Comparison of ENCODE assay signal across 20 cellular contexts in the genomic region with DNA sequence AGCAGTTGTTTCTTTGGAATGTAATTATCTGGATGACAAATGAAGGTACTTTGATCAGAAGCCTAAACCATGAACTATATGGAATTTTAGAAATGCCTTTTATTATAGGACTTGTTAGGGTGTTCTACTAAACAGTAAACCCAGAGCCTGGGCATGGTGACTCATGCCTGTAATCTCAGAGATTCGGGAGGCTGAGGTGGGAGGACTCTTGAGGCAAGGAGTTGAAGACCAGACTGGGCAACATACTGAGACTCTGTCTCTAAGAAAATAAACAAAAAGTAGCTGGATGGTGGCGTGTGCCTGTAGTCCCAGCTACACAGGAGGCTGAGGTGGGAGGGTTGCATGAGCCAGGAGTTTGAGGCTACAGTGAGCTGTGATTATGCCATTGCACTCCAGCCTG. TPM values are rescaled to one million over a fixed set of nuclear protein-coding genes. Genes with fewer than 3 reads are reported as not detected.
DNase-seq lines count a peak whose midpoint lies in the region; ATAC-seq and TF ChIP-seq lines count a peak whose summit lies in the region.
"Had no signal": no experiment of that assay in that cellular context is flagged by ENCODE, and none has a peak within 500 bp of the region (broad histone marks: within the 10 kb centered on the region; RNA-seq: fewer than 3 reads in every experiment).

No MANE protein-coding gene starts in this region.

- ATAC-seq in naive thymus-derived CD8-positive, alpha-beta T cell = no peak
- no peak for ATAC-seq in activated CD8-positive, alpha-beta memory T cell treated with anti-CD3 and anti-CD28 coated beads, Interleukin-2, amount 10 ng/mL, durations not matched to agents 7 days and 5 days
- no peak for ATAC-seq in HG03175 (IDR thresholded peaks at IDR 0.05; ENCODE audit: unreplicated experiment)

- peaks cover 5% of the 10 kb centered on the region for H3K36me3 Mint-ChIP-seq in HFFc6 (ENCODE audit: low read depth)
- H3K36me3 Mint-ChIP-seq in naive thymus-derived CD8-positive, alpha-beta T cell = peaks cover 0 to 3% (median 0%) of the 10 kb centered on the region in 3 donors
- no peaks in the 10 kb centered on the region for H3K36me3 Mint-ChIP-seq in activated CD8-positive, alpha-beta memory T cell treated with anti-CD3 and anti-CD28 coated beads, Interleukin-2, amount 10 ng/mL, durations not matched to agents 7 days and 5 days
- H3K36me3 Mint-ChIP-seq: brain had no signal

- H4K20me1 ChIP-seq in fibroblast of lung (ENCODE audit: control insufficient read depth, extremely low read depth, insufficient read depth, low read length) (no peaks in the 10 kb centered on the region), smooth muscle cell (ENCODE audit: low read depth) (peaks cover 95% of the 10 kb centered on the region)

- H3K4me3 ChIP-seq in SJSA1 (no peak overlapping the region), fibroblast of lung (replicated peaks in 1 of 4; ENCODE audit: control extremely low read depth in 1 of 4, insufficient read depth in 1 of 4, low read depth in 3 of 4, low read length in 4 of 4) (no peak overlapping the region), smooth muscle cell (no peak overlapping the region)
- H3K4me3 ChIP-seq: upper lobe of left lung had no signal

- H3K27me3 Mint-ChIP-seq in HFFc6 (ENCODE audit: insufficient read depth) = no peaks in the 10 kb centered on the region; the same call in 1 of the 2 replicates
- H3K27me3 Mint-ChIP-seq in naive thymus-derived CD8-positive, alpha-beta T cell = no peaks in the 10 kb centered on the region
- H3K27me3 Mint-ChIP-seq in activated CD8-positive, alpha-beta memory T cell treated with anti-CD3 and anti-CD28 coated beads, Interleukin-2, amount 10 ng/mL, durations not matched to agents 7 days and 5 days = no peaks in the 10 kb centered on the region
- H3K27me3 Mint-ChIP-seq: brain had no signal

- H3K27ac ChIP-seq in SJSA1 (no peak overlapping the region), fibroblast of lung (ENCODE audit: insufficient read depth, low read length) (no peak overlapping the region), smooth muscle cell (ENCODE audit: low read depth) (peak overlapping the region; percentile 28)
- H3K27ac ChIP-seq: upper lobe of left lung had no signal

- no peak overlapping the region for H3K4me2 ChIP-seq in fibroblast of lung (ENCODE audit: extremely low read depth, insufficient read depth, low read length)
- H3K4me2 ChIP-seq in smooth muscle cell = no peak overlapping the region

- peaks cover 16% of the 10 kb centered on the region for H3F3A ChIP-seq in smooth muscle cell (ENCODE audit: low read depth)

- H3K9ac ChIP-seq in fibroblast of lung (ENCODE audit: insufficient read depth, low read length) = no peak overlapping the region
- H3K9ac ChIP-seq in smooth muscle cell (ENCODE audit: low read depth) = no peak overlapping the region

- H3K4me1 ChIP-seq in SJSA1 (replicated peaks) = peaks cover 15% of the 10 kb centered on the region; the same call in 1 of the 2 replicates
- H3K4me1 ChIP-seq in fibroblast of lung (ENCODE audit: control insufficient read depth, extremely low read depth, insufficient read depth, low read length) = peaks cover 12% of the 10 kb centered on the region
- H3K4me1 ChIP-seq in smooth muscle cell (ENCODE audit: low read depth) = peaks cover 44% of the 10 kb centered on the region

- H3K9me3 ChIP-seq in SJSA1 (replicated peaks) (no peaks in the 10 kb centered on the region), fibroblast of lung (ENCODE audit: control insufficient read depth, insufficient read depth, low read depth, low read length) (no peaks in the 10 kb centered on the region), smooth muscle cell (replicated peaks; ENCODE audit: low read depth) (no peaks in the 10 kb centered on the region)
- H3K9me3 ChIP-seq: upper lobe of left lung had no signal

- peak; percentile 16 for DNase-seq in HFFc6
- DNase-seq in SJSA1 (ENCODE audit: low read depth in 1 of 2, low spot score in 2 of 2) = peak; percentile 11 to 48
- peak; percentile 26 to 77 for DNase-seq in fibroblast of lung (ENCODE audit: low read depth in 2 of 2)
- DNase-seq in smooth muscle cell (lab: John Stamatoyannopoulos, UW; ENCODE audit: unreplicated experiment) = no peak
- DNase-seq in naive thymus-derived CD8-positive, alpha-beta T cell = no peak
- no peak for DNase-seq in activated CD8-positive, alpha-beta memory T cell treated with anti-CD3 and anti-CD28 coated beads, Interleukin-2, amount 10 ng/mL, durations not matched to agents 7 days and 5 days
- DNase-seq in Kasumi-1 (lab: John Stamatoyannopoulos, UW) = no peak
- DNase-seq: activated CD4-positive, alpha-beta T cell treated with anti-CD3 and anti-CD28 coated beads for 48 hours; activated CD8-positive, alpha-beta memory T cell treated with anti-CD3 and anti-CD28 coated beads, Interleukin-2, amount 50 U/mL, for 48 hours; activated naive CD4-positive, alpha-beta T cell treated with Interleukin-2 at 50 U/mL for 16 hours; C1 segment of cervical spinal cord; H7; head of caudate nucleus; mesendoderm; NCI-H2029; retina; stimulated activated naive CD4-positive, alpha-beta T cell treated with Interleukin-2 at 50 U/mL for 16 hours; upper lobe of left lung had no signal

- peaks cover 5% of the 10 kb centered on the region for H3K36me3 ChIP-seq in SJSA1
- H3K36me3 ChIP-seq in fibroblast of lung (ENCODE audit: control insufficient read depth, insufficient read depth, low read length) = no peaks in the 10 kb centered on the region
- no peaks in the 10 kb centered on the region for H3K36me3 ChIP-seq in smooth muscle cell (ENCODE audit: low read depth)
- H3K36me3 ChIP-seq: upper lobe of left lung had no signal

- POLR2A ChIA-PET in naive thymus-derived CD8-positive, alpha-beta T cell (lab: Charles Lee) = no interaction called here

- H3K4me1 Mint-ChIP-seq in HFFc6 (ENCODE audit: low read depth) = peaks cover 76% of the 10 kb centered on the region
- peaks cover 19 to 54% (median 26%) of the 10 kb centered on the region in 4 donors for H3K4me1 Mint-ChIP-seq in naive thymus-derived CD8-positive, alpha-beta T cell
- H3K4me1 Mint-ChIP-seq in activated CD8-positive, alpha-beta memory T cell treated with anti-CD3 and anti-CD28 coated beads, Interleukin-2, amount 10 ng/mL, durations not matched to agents 7 days and 5 days = peaks cover 10% of the 10 kb centered on the region

- H3K79me2 ChIP-seq in fibroblast of lung (ENCODE audit: control insufficient read depth, insufficient read depth, low read length) = peaks cover 29% of the 10 kb centered on the region
- H3K79me2 ChIP-seq in smooth muscle cell (ENCODE audit: low read depth) = peaks cover 77% of the 10 kb centered on the region

- CTCF ChIA-PET in activated CD8-positive, alpha-beta memory T cell treated with anti-CD3 and anti-CD28 coated beads, Interleukin-2, amount 10 ng/mL, durations not matched to agents 7 days and 5 days (lab: Charles Lee) = interaction anchor here (0.6 to 1.9 kb wide), 2 partner anchors 11 to 21 kb away, joined by 4 to 10 read pairs; no protein-coding TSS in a partner anchor

- peak overlapping the region; percentile 46 for H3K4me3 Mint-ChIP-seq in HFFc6
- no peak overlapping the region for H3K4me3 Mint-ChIP-seq in naive thymus-derived CD8-positive, alpha-beta T cell
- no peak overlapping the region for H3K4me3 Mint-ChIP-seq in activated CD8-positive, alpha-beta memory T cell treated with anti-CD3 and anti-CD28 coated beads, Interleukin-2, amount 10 ng/mL, durations not matched to agents 7 days and 5 days

- H3K27ac Mint-ChIP-seq in HFFc6 = peak overlapping the region; percentile 76
- peak overlapping the region in 1 of 10 donors; percentile 79 for H3K27ac Mint-ChIP-seq in naive thymus-derived CD8-positive, alpha-beta T cell
- no peak overlapping the region for H3K27ac Mint-ChIP-seq in activated CD8-positive, alpha-beta memory T cell treated with anti-CD3 and anti-CD28 coated beads, Interleukin-2, amount 10 ng/mL, durations not matched to agents 7 days and 5 days

- H3K27me3 ChIP-seq in SJSA1 (replicated peaks) = no peaks in the 10 kb centered on the region
- no peaks in the 10 kb centered on the region for H3K27me3 ChIP-seq in fibroblast of lung (ENCODE audit: control insufficient read depth, insufficient read depth, low read length)
- H3K27me3 ChIP-seq in smooth muscle cell (ENCODE audit: low read depth) = no peaks in the 10 kb centered on the region
- H3K27me3 ChIP-seq: upper lobe of left lung had no signal

- TF ChIP-seq CTCF in HFFc6 (IDR thresholded peaks at IDR 0.05) (no peak), fibroblast of lung (conservative IDR thresholded peaks at IDR 0.05 in 1 of 2, IDR thresholded peaks at IDR 0.05 in 1 of 2; ENCODE audit: low read depth in 1 of 2, low read length in 2 of 2) (no peak), smooth muscle cell (IDR thresholded peaks at IDR 0.05; ENCODE audit: borderline replicate concordance, insufficient read depth, poor library complexity, severe bottlenecking) (no peak)

- peaks cover 4% of the 10 kb centered on the region; the same call in 1 of the 2 replicates for H3K9me3 Mint-ChIP-seq in HFFc6
- H3K9me3 Mint-ChIP-seq in naive thymus-derived CD8-positive, alpha-beta T cell = no peaks in the 10 kb centered on the region
- no peaks in the 10 kb centered on the region for H3K9me3 Mint-ChIP-seq in activated CD8-positive, alpha-beta memory T cell treated with anti-CD3 and anti-CD28 coated beads, Interleukin-2, amount 10 ng/mL, durations not matched to agents 7 days and 5 days (ENCODE audit: low read depth)
- H3K9me3 Mint-ChIP-seq: brain had no signal

- H2AFZ ChIP-seq in fibroblast of lung (ENCODE audit: low read length) (no peak overlapping the region), smooth muscle cell (ENCODE audit: low read depth) (no peak overlapping the region)

- WGBS in smooth muscle cell (ENCODE audit: low lambda C conversion rate) = 21% methylated on average over 2 of the region's 2 CpGs

RNA-seq across cellular contexts. Expression of a gene that starts 23.9 kb away (rescaled TPM):
- total RNA-seq in HFFc6 (2021; fragmentation: NEBNext Ultra II Directional; extraction: Animal tissue kit (Norgen Biotek cat#: 25700)) = 10 to 100 TPM; 41.9 to 52.7 (median 45.9) TPM
- 20.4 and 35.0 TPM in 2 replicates for total RNA-seq in SJSA1 (2014; rRNA removed; shearing (Covaris generic))
- total RNA-seq in fibroblast of lung (17.7 and 32.0 TPM in 2 replicates), smooth muscle cell (26.4 and 29.2 TPM in 2 replicates)
- polyA plus RNA-seq in fibroblast of lung (24.9 and 25.6 TPM in 2 replicates), smooth muscle cell (4.6 and 7.0 TPM in 2 replicates)
- 18.1 and 18.2 TPM in 2 replicates for polyA plus RNA-seq in fibroblast of lung (2012)
- 3.9 and 14.4 TPM in 2 replicates for polyA minus RNA-seq in fibroblast of lung (ENCODE audit: low replicate concordance)
- 10 to 100 TPM; 20.9 to 21.2 TPM for total RNA-seq in naive thymus-derived CD8-positive, alpha-beta T cell
- 1 to 10 TPM; 2.4 to 3.0 (median 2.9) TPM for polyA plus RNA-seq in naive thymus-derived CD8-positive, alpha-beta T cell
- 1 to 10 TPM; 4.9 to 5.5 TPM for total RNA-seq in activated CD8-positive, alpha-beta memory T cell treated with anti-CD3 and anti-CD28 coated beads, Interleukin-2, amount 10 ng/mL, durations not matched to agents 7 days and 5 days

Comparison
In these comparisons a context has a peak if more than half of its experiments do, and no peak if none do; other contexts are left out.
1. DNase-seq: peak in HFFc6 (single experiment), SJSA1 (2 of 2) and fibroblast of lung (2 of 2); none in smooth muscle cell (single experiment), naive thymus-derived CD8-positive, alpha-beta T cell (0 of 10), activated CD8-positive, alpha-beta memory T cell treated with anti-CD3 and anti-CD28 coated beads, Interleukin-2, amount 10 ng/mL, durations not matched to agents 7 days and 5 days (single experiment) and Kasumi-1 (0 of 2).